Comparison of ENCODE assay signal across 2 cellular contexts in genomic region chr14:21320913-21321312, GRCh38.
TF ChIP-seq lines count a peak whose summit lies in the region.

No MANE protein-coding gene starts in this region.

TF ChIP-seq in HepG2, 621 proteins besides CTCF, POLR2A, EP300 and RAD21:
- TF ChIP-seq RXRB (CRISPR knock-in tag; IDR thresholded peaks at IDR 0.05; ENCODE audit: borderline replicate concordance) (peak; percentile 80), PPARG (CRISPR knock-in tag; conservative IDR thresholded peaks at IDR 0.05) (peak; percentile 91), FOXA3 (CRISPR knock-in tag; IDR thresholded peaks at IDR 0.05) (peak; percentile 63)
- TF ChIP-seq, protein P1, sequence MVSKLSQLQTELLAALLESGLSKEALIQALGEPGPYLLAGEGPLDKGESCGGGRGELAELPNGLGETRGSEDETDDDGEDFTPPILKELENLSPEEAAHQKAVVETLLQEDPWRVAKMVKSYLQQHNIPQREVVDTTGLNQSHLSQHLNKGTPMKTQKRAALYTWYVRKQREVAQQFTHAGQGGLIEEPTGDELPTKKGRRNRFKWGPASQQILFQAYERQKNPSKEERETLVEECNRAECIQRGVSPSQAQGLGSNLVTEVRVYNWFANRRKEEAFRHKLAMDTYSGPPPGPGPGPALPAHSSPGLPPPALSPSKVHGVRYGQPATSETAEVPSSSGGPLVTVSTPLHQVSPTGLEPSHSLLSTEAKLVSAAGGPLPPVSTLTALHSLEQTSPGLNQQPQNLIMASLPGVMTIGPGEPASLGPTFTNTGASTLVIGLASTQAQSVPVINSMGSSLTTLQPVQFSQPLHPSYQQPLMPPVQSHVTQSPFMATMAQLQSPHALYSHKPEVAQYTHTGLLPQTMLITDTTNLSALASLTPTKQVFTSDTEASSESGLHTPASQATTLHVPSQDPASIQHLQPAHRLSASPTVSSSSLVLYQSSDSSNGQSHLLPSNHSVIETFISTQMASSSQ (IDR thresholded peaks at IDR 0.05; ENCODE audit: low read depth) = no peak
- TF ChIP-seq, protein P1 (CRISPR knock-in tag; IDR thresholded peaks at IDR 0.05; ENCODE audit: borderline replicate concordance) = no peak

TF ChIP-seq in K562, 482 proteins besides CTCF, POLR2A, EP300 and RAD21:
- TF ChIP-seq, protein P2, sequence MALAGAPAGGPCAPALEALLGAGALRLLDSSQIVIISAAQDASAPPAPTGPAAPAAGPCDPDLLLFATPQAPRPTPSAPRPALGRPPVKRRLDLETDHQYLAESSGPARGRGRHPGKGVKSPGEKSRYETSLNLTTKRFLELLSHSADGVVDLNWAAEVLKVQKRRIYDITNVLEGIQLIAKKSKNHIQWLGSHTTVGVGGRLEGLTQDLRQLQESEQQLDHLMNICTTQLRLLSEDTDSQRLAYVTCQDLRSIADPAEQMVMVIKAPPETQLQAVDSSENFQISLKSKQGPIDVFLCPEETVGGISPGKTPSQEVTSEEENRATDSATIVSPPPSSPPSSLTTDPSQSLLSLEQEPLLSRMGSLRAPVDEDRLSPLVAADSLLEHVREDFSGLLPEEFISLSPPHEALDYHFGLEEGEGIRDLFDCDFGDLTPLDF (CRISPR knock-in tag; IDR thresholded peaks at IDR 0.05) = no peak
- TF ChIP-seq BHLHE40 (IDR thresholded peaks at IDR 0.05; ENCODE audit: low read length) = 0 out of 2 replicates have a peak, but pooled peaks have one; percentile 10
